Comparison of ENCODE assay signal across 18 cellular contexts in genomic region chr4:121189351-121189750, GRCh38. TPM values are rescaled to one million over a fixed set of nuclear protein-coding genes. Genes with fewer than 3 reads are reported as not detected.
A peak's percentile ranks its signal among the peaks of the same experiment; 100 is the strongest.
DNase-seq lines count a peak whose midpoint lies in the region; ATAC-seq and TF ChIP-seq lines count a peak whose summit lies in the region.
"Had no signal": no experiment of that assay in that cellular context is flagged by ENCODE, and none has a peak within 500 bp of the region (broad histone marks: within the 10 kb centered on the region; RNA-seq: fewer than 3 reads in every experiment).

No MANE protein-coding gene starts in this region.

- no peaks in the 10 kb centered on the region for H3K27me3 ChIP-seq in CD4-positive, CD25-positive, alpha-beta regulatory T cell (ENCODE audit: control insufficient read depth, insufficient read depth, low read length)
- H3K27me3 ChIP-seq in trophoblast cell (ENCODE audit: insufficient read depth, low read length) (no peaks in the 10 kb centered on the region), heart right ventricle (peaks cover 0 to 12% (median 0%) of the 10 kb centered on the region in 7 donors)
- H3K27me3 ChIP-seq: ascending aorta, vagina had no signal

- H2BK5ac ChIP-seq in trophoblast cell (ENCODE audit: low read depth, low read length, poor library complexity), result no peak overlapping the region

- no peaks in the 10 kb centered on the region for H3K36me3 ChIP-seq in CD4-positive, CD25-positive, alpha-beta regulatory T cell (ENCODE audit: control insufficient read depth, insufficient read depth, low read length)
- no peaks in the 10 kb centered on the region for H3K36me3 ChIP-seq in trophoblast cell (ENCODE audit: control insufficient read depth in 1 of 2, insufficient read depth in 2 of 2, low read length in 2 of 2)
- H3K36me3 ChIP-seq in heart right ventricle, result no peaks in the 10 kb centered on the region
- H3K36me3 ChIP-seq: ascending aorta, HAP-1, vagina had no signal

- CTCF ChIA-PET in activated CD4-positive, alpha-beta memory T cell treated with anti-CD3 and anti-CD28 coated beads for 36 hours (lab: Charles Lee), result interaction anchor here (1.1 to 5.7 kb wide), 5 partner anchors 10 to 83 kb away, joined by 4 to 126 read pairs (median 7); no protein-coding TSS in a partner anchor

- no peak overlapping the region for H3K4ac ChIP-seq in trophoblast cell (ENCODE audit: low read depth, low read length)

- H2AFZ ChIP-seq in trophoblast cell (ENCODE audit: insufficient read depth, low read length, poor library complexity), result no peak overlapping the region

- H3K27ac Mint-ChIP-seq in CD4-positive, CD25-positive, alpha-beta regulatory T cell, result peak overlapping the region; percentile 58 to 81 (median 72)
- H3K27ac Mint-ChIP-seq in activated CD4-positive, alpha-beta memory T cell treated with anti-CD3 and anti-CD28 coated beads for 36 hours, result peak overlapping the region; percentile 78
- H3K27ac Mint-ChIP-seq: nephron had no signal

- no peak for DNase-seq in CD4-positive, CD25-positive, alpha-beta regulatory T cell
- no peak for DNase-seq in activated CD4-positive, alpha-beta memory T cell treated with anti-CD3 and anti-CD28 coated beads for 36 hours
- DNase-seq in epithelial cell of esophagus (ENCODE audit: low read depth) (peak; percentile 44), trophoblast cell (no peak), heart right ventricle (no peak), foreskin fibroblast (no peak)
- DNase-seq: Calu3; KBM-7; mesenchymal stem cell; OCI-M1; SIG-M5; stimulated activated CD4-positive, alpha-beta T cell treated with anti-CD3 and anti-CD28 coated beads, Interleukin-2, amount 100 ng/mL, for 48 hours had no signal

- no peak overlapping the region for H2BK120ac ChIP-seq in trophoblast cell (ENCODE audit: insufficient read depth, low read length, poor library complexity)

- intact Hi-C loops in activated CD4-positive, alpha-beta memory T cell treated with anti-CD3 and anti-CD28 coated beads for 36 hours (cut with micrococcal nuclease), result no loop called here
- intact Hi-C loops in heart right ventricle (cut with DNase I), result no loop called here

- peak overlapping the region; percentile 53 for H3K27ac ChIP-seq in CD4-positive, CD25-positive, alpha-beta regulatory T cell (ENCODE audit: insufficient read depth, low read length, poor library complexity, severe bottlenecking)
- no peak overlapping the region for H3K27ac ChIP-seq in trophoblast cell (ENCODE audit: low read depth, low read length)
- H3K27ac ChIP-seq in heart right ventricle, result peak overlapping the region in 1 of 10 donors; percentile 58
- H3K27ac ChIP-seq: ascending aorta, vagina had no signal

- no peak overlapping the region for H3K9ac ChIP-seq in trophoblast cell (ENCODE audit: low read length)

- no peak overlapping the region for H3K4me2 ChIP-seq in trophoblast cell (ENCODE audit: low read length)

- H4K91ac ChIP-seq in trophoblast cell (ENCODE audit: low read depth, low read length), result no peak overlapping the region

- no peak overlapping the region for H4K12ac ChIP-seq in trophoblast cell (ENCODE audit: low read depth, low read length)

- TF ChIP-seq CTCF in epithelial cell of esophagus (IDR thresholded peaks at IDR 0.05; ENCODE audit: insufficient read depth, low read depth, low read length, missing control alignments), result no peak
- no peak for TF ChIP-seq CTCF in heart right ventricle (IDR thresholded peaks at IDR 0.05)
- TF ChIP-seq CTCF in foreskin fibroblast (IDR thresholded peaks at IDR 0.05; ENCODE audit: low read depth, low read length), result no peak

- no peaks in the 10 kb centered on the region for H3K27me3 Mint-ChIP-seq in CD4-positive, CD25-positive, alpha-beta regulatory T cell
- H3K27me3 Mint-ChIP-seq in activated CD4-positive, alpha-beta memory T cell treated with anti-CD3 and anti-CD28 coated beads for 36 hours, result no peaks in the 10 kb centered on the region

- H3K4me3 ChIP-seq in CD4-positive, CD25-positive, alpha-beta regulatory T cell (ENCODE audit: low read depth, low read length), result peak overlapping the region; percentile 58
- H3K4me3 ChIP-seq in epithelial cell of esophagus (ENCODE audit: low read length), result no peak overlapping the region
- no peak overlapping the region for H3K4me3 ChIP-seq in trophoblast cell (ENCODE audit: low read depth, low read length)
- H3K4me3 ChIP-seq in heart right ventricle, result no peak overlapping the region
- no peak overlapping the region for H3K4me3 ChIP-seq in foreskin fibroblast (ENCODE audit: low read depth in 1 of 2, low read length in 2 of 2)
- H3K4me3 ChIP-seq: ascending aorta, HAP-1, vagina had no signal

- ATAC-seq in CD4-positive, CD25-positive, alpha-beta regulatory T cell (ENCODE audit: low read depth in 2 of 2), result no peak
- ATAC-seq in GM19035 (IDR thresholded peaks at IDR 0.05; ENCODE audit: unreplicated experiment) (peak; percentile 5), heart right ventricle (no peak)

- peaks cover 30 to 66% (median 47%) of the 10 kb centered on the region in 4 donors for H3K4me1 Mint-ChIP-seq in CD4-positive, CD25-positive, alpha-beta regulatory T cell
- peaks cover 75% of the 10 kb centered on the region for H3K4me1 Mint-ChIP-seq in activated CD4-positive, alpha-beta memory T cell treated with anti-CD3 and anti-CD28 coated beads for 36 hours (ENCODE audit: low read depth)
- H3K4me1 Mint-ChIP-seq: nephron had no signal

- H2AK5ac ChIP-seq in trophoblast cell (ENCODE audit: low read length), result no peak overlapping the region

- no peaks in the 10 kb centered on the region for H3K79me1 ChIP-seq in trophoblast cell (ENCODE audit: low read length)

- no peaks in the 10 kb centered on the region for H3K79me2 ChIP-seq in trophoblast cell (ENCODE audit: control insufficient read depth, insufficient read depth, low read length, poor library complexity)

- no peaks in the 10 kb centered on the region for H3K9me3 ChIP-seq in CD4-positive, CD25-positive, alpha-beta regulatory T cell (ENCODE audit: control insufficient read depth in 2 of 2, low read length in 2 of 2)
- H3K9me3 ChIP-seq in trophoblast cell (ENCODE audit: insufficient read depth, low read depth, low read length) (no peaks in the 10 kb centered on the region), heart right ventricle (no peaks in the 10 kb centered on the region)
- H3K9me3 ChIP-seq: ascending aorta, HAP-1, vagina had no signal

- no peak overlapping the region for H3K18ac ChIP-seq in trophoblast cell (ENCODE audit: low read length)

- no peak overlapping the region for H4K8ac ChIP-seq in trophoblast cell (ENCODE audit: low read depth, low read length)

- WGBS in trophoblast cell (ENCODE audit: extremely low coverage, insufficient coverage, insufficient read length), result no CpG with 5 or more reads among the region's 1 CpG
- 85 to 90% methylated on average over 1 of the region's 1 CpG for WGBS in heart right ventricle, 2 donors

- H3K23ac ChIP-seq in trophoblast cell (ENCODE audit: low read length), result no peak overlapping the region

- peaks cover 0 to 1% (median 0%) of the 10 kb centered on the region in 7 donors for H3K9me3 Mint-ChIP-seq in CD4-positive, CD25-positive, alpha-beta regulatory T cell
- H3K9me3 Mint-ChIP-seq in activated CD4-positive, alpha-beta memory T cell treated with anti-CD3 and anti-CD28 coated beads for 36 hours, result no peaks in the 10 kb centered on the region
- H3K9me3 Mint-ChIP-seq: nephron had no signal

- POLR2A ChIA-PET in activated CD4-positive, alpha-beta memory T cell treated with anti-CD3 and anti-CD28 coated beads for 36 hours (lab: Charles Lee), result interaction anchor here (1.6 kb wide), 1 partner anchor 11 kb away, joined by 3 read pairs; no protein-coding TSS in a partner anchor

- no peak overlapping the region for H3K14ac ChIP-seq in trophoblast cell (ENCODE audit: low read length)

- H3K36me3 Mint-ChIP-seq in CD4-positive, CD25-positive, alpha-beta regulatory T cell, result no peaks in the 10 kb centered on the region
- H3K36me3 Mint-ChIP-seq in activated CD4-positive, alpha-beta memory T cell treated with anti-CD3 and anti-CD28 coated beads for 36 hours, result peaks cover 4% of the 10 kb centered on the region

- H3K4me1 ChIP-seq in CD4-positive, CD25-positive, alpha-beta regulatory T cell (ENCODE audit: control insufficient read depth, insufficient read depth, low read length, poor library complexity, severe bottlenecking), result peaks cover 44% of the 10 kb centered on the region
- H3K4me1 ChIP-seq in trophoblast cell (ENCODE audit: control insufficient read depth in 1 of 2, insufficient read depth in 2 of 2, low read length in 2 of 2), result no peaks in the 10 kb centered on the region
- H3K4me1 ChIP-seq in heart right ventricle, result peaks cover 0 to 8% (median 0%) of the 10 kb centered on the region in 9 donors
- H3K4me1 ChIP-seq: ascending aorta, HAP-1, vagina had no signal

- peak overlapping the region; percentile 66 to 82 (median 78) for H3K4me3 Mint-ChIP-seq in CD4-positive, CD25-positive, alpha-beta regulatory T cell
- H3K4me3 Mint-ChIP-seq in activated CD4-positive, alpha-beta memory T cell treated with anti-CD3 and anti-CD28 coated beads for 36 hours, result peak overlapping the region; percentile 41
- H3K4me3 Mint-ChIP-seq: nephron had no signal

- H2BK12ac ChIP-seq in trophoblast cell (ENCODE audit: low read length), result no peak overlapping the region

RNA-seq across cellular contexts. Expression of gene TNIP3, which starts 25.2 kb away (rescaled TPM):
- 1.3 TPM for total RNA-seq in CD4-positive, CD25-positive, alpha-beta regulatory T cell
- 1 to 10 TPM; 1.5 to 2.0 (median 1.7) TPM for polyA plus RNA-seq in CD4-positive, CD25-positive, alpha-beta regulatory T cell
- 10 to 100 TPM; 12.0 to 12.3 TPM for total RNA-seq in activated CD4-positive, alpha-beta memory T cell treated with anti-CD3 and anti-CD28 coated beads for 36 hours
- polyA plus RNA-seq in trophoblast cell (2013), result 0.18 and 0.22 TPM in 2 replicates
- under 1 TPM in 1 of 10 donors, not detected in 9; 0.49 TPM for total RNA-seq in heart right ventricle
- under 1 TPM in 1 of 2 donors, not detected in 1; 0.04 TPM for polyA plus RNA-seq in heart right ventricle
- total RNA-seq: ascending aorta, Calu3, skeletal muscle tissue, vagina had no signal
